In the genomic region with DNA sequence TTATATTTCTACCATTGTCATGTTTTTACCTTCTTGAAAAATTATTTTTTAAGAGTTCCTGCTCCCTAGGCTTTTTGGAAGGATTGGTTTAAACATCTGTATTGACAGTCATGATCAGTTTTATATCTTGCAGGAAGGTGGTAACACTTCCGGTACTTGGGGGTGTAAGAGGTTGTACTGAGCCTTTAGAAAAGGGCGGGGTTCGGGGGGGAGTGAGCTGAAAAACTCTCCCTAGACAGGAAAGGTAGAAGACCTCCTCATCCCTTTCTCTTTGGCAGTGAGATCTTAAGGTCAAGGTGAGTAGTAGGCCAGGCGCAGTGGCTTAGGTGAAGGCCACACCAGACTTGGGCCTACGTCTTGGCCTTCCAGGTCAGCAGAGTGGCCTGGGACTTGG, we compare ENCODE assay signal across 9 cellular contexts. TPM values are rescaled to one million over a fixed set of nuclear protein-coding genes. Genes with fewer than 3 reads are reported as not detected.
DNase-seq lines count a peak whose midpoint lies in the region; ATAC-seq, FAIRE-seq and TF ChIP-seq lines count a peak whose summit lies in the region.
"Had no signal": no experiment of that assay in that cellular context is flagged by ENCODE, and none has a peak within 500 bp of the region (broad histone marks: within the 10 kb centered on the region; RNA-seq: fewer than 3 reads in every experiment).

No MANE protein-coding gene starts in this region.

- in situ Hi-C loops in HAP-1 (cut with MboI; ENCODE audit: low sequenced_read_pairs): no loop called here
- in situ Hi-C loops in gastrocnemius medialis (cut with MboI; ENCODE audit: low sequenced_read_pairs in 4 of 4): no loop called here

- peaks cover 5% of the 10 kb centered on the region for H3K4me1 Mint-ChIP-seq in T-helper 17 cell

- no peak overlapping the region for H3K4me3 Mint-ChIP-seq in T-helper 17 cell
- H3K4me3 Mint-ChIP-seq: activated T-cell treated with anti-CD3 and anti-CD28 coated beads, Interleukin-2, amount 50 U/mL, for 4 hours had no signal

- H3K4me1 ChIP-seq in HAP-1 (peaks cover 38% of the 10 kb centered on the region), gastrocnemius medialis (peaks cover 7 to 12% of the 10 kb centered on the region in 2 donors)

- no peak for TF ChIP-seq POLR2A in gastrocnemius medialis (IDR thresholded peaks at IDR 0.05)

- peak; percentile 17 for FAIRE-seq in islet of Langerhans (lab: Jason Lieb, UNC)

- H3K36me3 Mint-ChIP-seq in T-helper 17 cell (ENCODE audit: low read depth): no peaks in the 10 kb centered on the region

- peak overlapping the region; percentile 63 to 72 (median 69) for H3K27ac ChIP-seq in gastrocnemius medialis

- no peak overlapping the region for H3K27ac Mint-ChIP-seq in T-helper 17 cell

- peak; percentile 19 to 30 for ATAC-seq in gastrocnemius medialis
- ATAC-seq in esophagus mucosa: no peak
- no peak for ATAC-seq in T-helper 17 cell

- TF ChIP-seq CTCF in gastrocnemius medialis (IDR thresholded peaks at IDR 0.05 in 4 of 5, conservative IDR thresholded peaks at IDR 0.05 in 1 of 5): no peak

- H3K27me3 Mint-ChIP-seq in T-helper 17 cell: peaks cover 47% of the 10 kb centered on the region

- H3K9me3 ChIP-seq in HAP-1: no peaks in the 10 kb centered on the region
- H3K9me3 ChIP-seq in gastrocnemius medialis: no peaks in the 10 kb centered on the region
- H3K9me3 ChIP-seq in T-helper 17 cell (ENCODE audit: control insufficient read depth, low read length, poor library complexity, severe bottlenecking): no peaks in the 10 kb centered on the region

- no peaks in the 10 kb centered on the region for H3K36me3 ChIP-seq in HAP-1 (replicated peaks)
- no peaks in the 10 kb centered on the region for H3K36me3 ChIP-seq in gastrocnemius medialis

- H3K27me3 ChIP-seq in HAP-1 (ENCODE audit: low read depth) (no peaks in the 10 kb centered on the region), gastrocnemius medialis (no peaks in the 10 kb centered on the region)

- intact Hi-C loops in gastrocnemius medialis (cut with DNase I; ENCODE audit: low total_unique reads): loop anchor here (10.0 kb wide), 1 partner anchor 298 kb away; no protein-coding TSS in a partner anchor

- H3K4me3 ChIP-seq in HAP-1 (peak overlapping the region; percentile 30), gastrocnemius medialis (peak overlapping the region; percentile 46 to 73 (median 57))

- DNase-seq in HAP-1 (ENCODE audit: low spot score in 2 of 2) (peak in 1 of 2 experiments; percentile 39), amniotic epithelial cell (ENCODE audit: low read depth) (peak; percentile 2), gastrocnemius medialis (no peak), GM19240 (ENCODE audit: insufficient read length, low spot score) (no peak), AG20443 (ENCODE audit: low spot score) (no peak), T-helper 17 cell (no peak)
- DNase-seq: activated T-cell treated with anti-CD3 and anti-CD28 coated beads, Interleukin-2, amount 50 U/mL, for 4 hours had no signal

RNA-seq across cellular contexts. Expression of gene PPP1R9A, which starts 0.4 kb away (rescaled TPM):
- total RNA-seq in gastrocnemius medialis (10 to 100 TPM in 3 of 4 donors, 1 to 10 TPM in 1; 5.9 to 38.2 (median 13.7) TPM), esophagus mucosa (0.36 TPM), T-helper 17 cell (under 1 TPM; 0.02 to 0.08 TPM)

Comparison
In these comparisons a context has a peak if more than half of its experiments do, and no peak if none do; other contexts are left out.
1. ATAC-seq: peak in gastrocnemius medialis (2 of 2); none in esophagus mucosa (single experiment) and T-helper 17 cell (single experiment).